In the genomic region with DNA sequence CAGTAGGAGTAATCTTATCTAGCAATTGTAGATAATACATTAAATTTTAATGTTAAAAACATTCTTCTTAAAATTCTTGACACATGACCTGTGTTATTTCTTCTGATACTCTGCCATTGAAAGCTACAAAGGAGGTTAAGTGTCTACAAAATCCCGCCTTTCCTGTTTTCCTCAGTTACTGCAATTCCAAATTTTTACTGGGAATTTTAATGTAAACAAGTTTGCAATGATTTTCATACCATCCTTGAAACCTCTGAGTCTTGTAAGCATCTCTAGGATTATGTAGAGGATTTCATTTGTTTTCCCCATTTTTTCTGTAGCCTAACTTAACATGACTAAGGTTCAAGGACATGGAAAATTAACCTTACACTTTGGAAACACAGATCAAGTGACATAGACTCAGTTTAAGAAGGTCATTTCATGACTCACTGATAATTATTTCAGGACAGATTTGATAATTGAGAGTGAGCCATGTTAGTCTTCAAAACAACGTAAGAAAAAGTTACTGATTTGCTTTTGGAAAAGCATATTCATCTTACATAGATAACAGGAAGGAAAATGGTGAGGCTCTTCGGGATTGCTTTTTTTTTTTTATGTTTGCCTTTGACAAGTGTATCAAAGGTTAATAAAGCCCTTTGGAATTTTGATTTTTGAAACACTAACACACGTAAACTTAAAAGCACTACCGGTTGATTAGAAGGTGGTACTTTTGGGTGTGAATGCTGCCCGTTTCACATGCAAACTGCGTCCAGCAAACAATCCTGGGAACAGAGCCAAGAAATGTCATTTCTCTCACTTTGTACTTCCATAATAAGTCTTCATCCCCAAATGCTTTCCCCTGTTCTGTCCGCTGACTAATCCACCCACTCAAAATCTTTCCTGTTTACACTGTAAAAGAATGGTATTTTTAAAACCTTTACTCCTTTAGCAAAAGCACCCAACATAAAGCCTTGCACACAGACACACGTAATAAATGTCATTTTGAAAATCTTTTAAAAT, we compare ENCODE assay signal across 2 cellular contexts.
TF ChIP-seq lines count a peak whose summit lies in the region.

No MANE protein-coding gene starts in this region.

TF ChIP-seq in A549, 52 proteins besides CTCF, POLR2A, EP300 and RAD21 (continued from another document):
- TF ChIP-seq NR3C1 (IDR thresholded peaks at IDR 0.05) = no peak
- no peak for TF ChIP-seq ZSCAN20 (CRISPR knock-in tag; IDR thresholded peaks at IDR 0.05)
- no peak for TF ChIP-seq MAZ (IDR thresholded peaks at IDR 0.05; ENCODE audit: borderline replicate concordance, low read depth, low read length)
- TF ChIP-seq ZNF302 (CRISPR knock-in tag; IDR thresholded peaks at IDR 0.05) = no peak
- TF ChIP-seq, protein P1, sequence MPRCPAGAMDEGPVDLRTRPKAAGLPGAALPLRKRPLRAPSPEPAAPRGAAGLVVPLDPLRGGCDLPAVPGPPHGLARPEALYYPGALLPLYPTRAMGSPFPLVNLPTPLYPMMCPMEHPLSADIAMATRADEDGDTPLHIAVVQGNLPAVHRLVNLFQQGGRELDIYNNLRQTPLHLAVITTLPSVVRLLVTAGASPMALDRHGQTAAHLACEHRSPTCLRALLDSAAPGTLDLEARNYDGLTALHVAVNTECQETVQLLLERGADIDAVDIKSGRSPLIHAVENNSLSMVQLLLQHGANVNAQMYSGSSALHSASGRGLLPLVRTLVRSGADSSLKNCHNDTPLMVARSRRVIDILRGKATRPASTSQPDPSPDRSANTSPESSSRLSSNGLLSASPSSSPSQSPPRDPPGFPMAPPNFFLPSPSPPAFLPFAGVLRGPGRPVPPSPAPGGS (IDR thresholded peaks at IDR 0.05) = no peak
- no peak for TF ChIP-seq FOSB (CRISPR knock-in tag; IDR thresholded peaks at IDR 0.05)
- no peak for TF ChIP-seq HEYL (CRISPR knock-in tag; IDR thresholded peaks at IDR 0.05)
- TF ChIP-seq RCOR1 (IDR thresholded peaks at IDR 0.05; ENCODE audit: low read depth, low read length) = no peak
- no peak for TF ChIP-seq BHLHE40 (IDR thresholded peaks at IDR 0.05; ENCODE audit: low read depth, low read length)
- TF ChIP-seq HDAC2 (IDR thresholded peaks at IDR 0.05) = no peak
- TF ChIP-seq HOXB5 (CRISPR knock-in tag; IDR thresholded peaks at IDR 0.05) = no peak
- TF ChIP-seq KDM5A (IDR thresholded peaks at IDR 0.05) = no peak
- TF ChIP-seq PHF8 (IDR thresholded peaks at IDR 0.05; ENCODE audit: borderline replicate concordance, low read depth) = no peak
- TF ChIP-seq, protein P2, sequence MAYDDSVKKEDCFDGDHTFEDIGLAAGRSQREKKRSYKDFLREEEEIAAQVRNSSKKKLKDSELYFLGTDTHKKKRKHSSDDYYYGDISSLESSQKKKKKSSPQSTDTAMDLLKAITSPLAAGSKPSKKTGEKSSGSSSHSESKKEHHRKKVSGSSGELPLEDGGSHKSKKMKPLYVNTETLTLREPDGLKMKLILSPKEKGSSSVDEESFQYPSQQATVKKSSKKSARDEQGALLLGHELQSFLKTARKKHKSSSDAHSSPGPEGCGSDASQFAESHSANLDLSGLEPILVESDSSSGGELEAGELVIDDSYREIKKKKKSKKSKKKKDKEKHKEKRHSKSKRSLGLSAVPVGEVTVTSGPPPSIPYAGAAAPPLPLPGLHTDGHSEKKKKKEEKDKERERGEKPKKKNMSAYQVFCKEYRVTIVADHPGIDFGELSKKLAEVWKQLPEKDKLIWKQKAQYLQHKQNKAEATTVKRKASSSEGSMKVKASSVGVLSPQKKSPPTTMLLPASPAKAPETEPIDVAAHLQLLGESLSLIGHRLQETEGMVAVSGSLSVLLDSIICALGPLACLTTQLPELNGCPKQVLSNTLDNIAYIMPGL (CRISPR knock-in tag; IDR thresholded peaks at IDR 0.05; ENCODE audit: borderline replicate concordance) = no peak
- TF ChIP-seq, protein P3, sequence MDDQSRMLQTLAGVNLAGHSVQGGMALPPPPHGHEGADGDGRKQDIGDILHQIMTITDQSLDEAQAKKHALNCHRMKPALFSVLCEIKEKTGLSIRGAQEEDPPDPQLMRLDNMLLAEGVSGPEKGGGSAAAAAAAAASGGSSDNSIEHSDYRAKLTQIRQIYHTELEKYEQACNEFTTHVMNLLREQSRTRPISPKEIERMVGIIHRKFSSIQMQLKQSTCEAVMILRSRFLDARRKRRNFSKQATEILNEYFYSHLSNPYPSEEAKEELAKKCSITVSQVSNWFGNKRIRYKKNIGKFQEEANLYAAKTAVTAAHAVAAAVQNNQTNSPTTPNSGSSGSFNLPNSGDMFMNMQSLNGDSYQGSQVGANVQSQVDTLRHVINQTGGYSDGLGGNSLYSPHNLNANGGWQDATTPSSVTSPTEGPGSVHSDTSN (IDR thresholded peaks at IDR 0.05) = no peak
- TF ChIP-seq, protein P4, sequence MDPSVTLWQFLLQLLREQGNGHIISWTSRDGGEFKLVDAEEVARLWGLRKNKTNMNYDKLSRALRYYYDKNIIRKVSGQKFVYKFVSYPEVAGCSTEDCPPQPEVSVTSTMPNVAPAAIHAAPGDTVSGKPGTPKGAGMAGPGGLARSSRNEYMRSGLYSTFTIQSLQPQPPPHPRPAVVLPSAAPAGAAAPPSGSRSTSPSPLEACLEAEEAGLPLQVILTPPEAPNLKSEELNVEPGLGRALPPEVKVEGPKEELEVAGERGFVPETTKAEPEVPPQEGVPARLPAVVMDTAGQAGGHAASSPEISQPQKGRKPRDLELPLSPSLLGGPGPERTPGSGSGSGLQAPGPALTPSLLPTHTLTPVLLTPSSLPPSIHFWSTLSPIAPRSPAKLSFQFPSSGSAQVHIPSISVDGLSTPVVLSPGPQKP (IDR thresholded peaks at IDR 0.05; ENCODE audit: low read depth, low read length) = no peak
- TF ChIP-seq EHF (CRISPR knock-in tag; IDR thresholded peaks at IDR 0.05) = no peak
- TF ChIP-seq POLR2AphosphoS2 (conservative IDR thresholded peaks at IDR 0.05; ENCODE audit: low read length) = no peak
- TF ChIP-seq MYC (IDR thresholded peaks at IDR 0.05; ENCODE audit: borderline replicate concordance, low read length) = no peak
- TF ChIP-seq FOSL2 (IDR thresholded peaks at IDR 0.05) = no peak
- TF ChIP-seq FOSL2 (CRISPR knock-in tag; IDR thresholded peaks at IDR 0.05) = peak; percentile 2; the same call in 1 of the 2 replicates
- TF ChIP-seq, protein P5, sequence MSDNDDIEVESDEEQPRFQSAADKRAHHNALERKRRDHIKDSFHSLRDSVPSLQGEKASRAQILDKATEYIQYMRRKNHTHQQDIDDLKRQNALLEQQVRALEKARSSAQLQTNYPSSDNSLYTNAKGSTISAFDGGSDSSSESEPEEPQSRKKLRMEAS (IDR thresholded peaks at IDR 0.05) = no peak
- TF ChIP-seq ZC3H11A (IDR thresholded peaks at IDR 0.05) = no peak

TF ChIP-seq in liver, 16 proteins besides CTCF, POLR2A, EP300 and RAD21 (continued from another document):
- TF ChIP-seq, protein P6, sequence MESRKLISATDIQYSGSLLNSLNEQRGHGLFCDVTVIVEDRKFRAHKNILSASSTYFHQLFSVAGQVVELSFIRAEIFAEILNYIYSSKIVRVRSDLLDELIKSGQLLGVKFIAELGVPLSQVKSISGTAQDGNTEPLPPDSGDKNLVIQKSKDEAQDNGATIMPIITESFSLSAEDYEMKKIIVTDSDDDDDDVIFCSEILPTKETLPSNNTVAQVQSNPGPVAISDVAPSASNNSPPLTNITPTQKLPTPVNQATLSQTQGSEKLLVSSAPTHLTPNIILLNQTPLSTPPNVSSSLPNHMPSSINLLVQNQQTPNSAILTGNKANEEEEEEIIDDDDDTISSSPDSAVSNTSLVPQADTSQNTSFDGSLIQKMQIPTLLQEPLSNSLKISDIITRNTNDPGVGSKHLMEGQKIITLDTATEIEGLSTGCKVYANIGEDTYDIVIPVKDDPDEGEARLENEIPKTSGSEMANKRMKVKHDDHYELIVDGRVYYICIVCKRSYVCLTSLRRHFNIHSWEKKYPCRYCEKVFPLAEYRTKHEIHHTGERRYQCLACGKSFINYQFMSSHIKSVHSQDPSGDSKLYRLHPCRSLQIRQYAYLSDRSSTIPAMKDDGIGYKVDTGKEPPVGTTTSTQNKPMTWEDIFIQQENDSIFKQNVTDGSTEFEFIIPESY (IDR thresholded peaks at IDR 0.05) = peak; percentile 20
- TF ChIP-seq, protein P5 (IDR thresholded peaks at IDR 0.05) = peak; percentile 10
- TF ChIP-seq YY1 (IDR thresholded peaks at IDR 0.05) (peak; percentile 64), HNF4A (conservative IDR thresholded peaks at IDR 0.05) (peak; percentile 51 to 55)
- TF ChIP-seq, protein P7, sequence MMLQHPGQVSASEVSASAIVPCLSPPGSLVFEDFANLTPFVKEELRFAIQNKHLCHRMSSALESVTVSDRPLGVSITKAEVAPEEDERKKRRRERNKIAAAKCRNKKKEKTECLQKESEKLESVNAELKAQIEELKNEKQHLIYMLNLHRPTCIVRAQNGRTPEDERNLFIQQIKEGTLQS (IDR thresholded peaks at IDR 0.05) = no peak
TF ChIP-seq in liver: peak in this region for 6.
